8 cellular contexts compared by ENCODE assay signal in the genomic region with DNA sequence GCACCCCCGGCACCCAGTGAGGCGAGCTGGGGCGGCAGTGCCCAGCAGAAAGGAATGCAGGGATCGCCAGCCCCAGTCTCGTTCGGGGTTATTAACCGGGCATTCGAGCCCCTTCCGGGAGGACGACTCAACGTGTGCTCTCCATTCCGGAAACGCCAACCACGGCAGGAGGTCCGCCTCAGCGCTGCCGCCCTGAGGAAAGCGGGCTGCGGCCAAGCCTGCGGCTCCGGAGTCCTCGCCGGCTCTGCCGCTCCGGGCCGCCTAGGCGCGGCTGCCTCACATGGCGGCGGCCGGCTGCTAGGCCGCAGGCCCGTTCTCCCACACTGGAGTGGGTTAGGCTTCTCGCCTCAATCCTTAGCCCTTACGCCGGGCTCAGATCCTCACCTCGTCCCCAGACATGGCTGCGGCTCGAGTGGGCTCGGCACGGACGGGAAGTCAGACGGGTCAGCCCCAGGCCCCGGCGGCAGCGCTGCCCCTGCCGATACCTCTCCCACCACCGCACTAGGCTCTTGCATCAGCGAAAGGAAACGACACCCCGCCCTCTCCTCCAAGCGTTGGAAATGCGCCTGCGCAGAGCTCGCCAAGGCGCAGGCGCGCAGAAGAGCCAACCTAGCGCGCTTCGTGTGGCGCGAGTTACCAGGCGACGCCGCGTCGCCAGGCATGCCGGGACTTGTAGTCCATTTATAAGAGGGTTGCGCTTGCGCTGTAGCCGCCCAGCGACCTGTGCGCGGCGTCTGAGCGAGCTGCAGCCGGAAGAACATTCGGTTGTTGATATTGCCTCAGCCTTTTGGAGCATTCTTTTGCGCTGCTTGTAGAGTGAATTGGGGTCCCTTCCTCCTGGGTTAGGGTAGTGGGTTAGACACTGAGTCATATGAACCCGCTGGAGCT. TPM values are rescaled to one million over a fixed set of nuclear protein-coding genes. Genes with fewer than 3 reads are reported as not detected.
DNase-seq lines count a peak whose midpoint lies in the region; ATAC-seq and TF ChIP-seq lines count a peak whose summit lies in the region.

A gene with protein sequence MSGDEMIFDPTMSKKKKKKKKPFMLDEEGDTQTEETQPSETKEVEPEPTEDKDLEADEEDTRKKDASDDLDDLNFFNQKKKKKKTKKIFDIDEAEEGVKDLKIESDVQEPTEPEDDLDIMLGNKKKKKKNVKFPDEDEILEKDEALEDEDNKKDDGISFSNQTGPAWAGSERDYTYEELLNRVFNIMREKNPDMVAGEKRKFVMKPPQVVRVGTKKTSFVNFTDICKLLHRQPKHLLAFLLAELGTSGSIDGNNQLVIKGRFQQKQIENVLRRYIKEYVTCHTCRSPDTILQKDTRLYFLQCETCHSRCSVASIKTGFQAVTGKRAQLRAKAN (minus strand): TSS at position 532 of the 888 bp plus-strand sequence. CDS start 133 bp downstream, at position 399.

- peaks cover 4% of the 10 kb centered on the region for H3K36me3 ChIP-seq in CD8-positive, alpha-beta T cell (ENCODE audit: insufficient read depth, low read length)
- H3K36me3 ChIP-seq in lower lobe of right lung, result peaks cover 21% of the 10 kb centered on the region

- H3K27ac ChIP-seq in CD8-positive, alpha-beta T cell (ENCODE audit: low read depth, low read length), result peak within 1 kb of the TSS; percentile 89
- peak within 1 kb of the TSS; percentile 99 for H3K27ac ChIP-seq in lower lobe of right lung

- H3K27me3 ChIP-seq in CD8-positive, alpha-beta T cell (ENCODE audit: insufficient read depth, low read length), result no peaks in the 10 kb centered on the region
- no peaks in the 10 kb centered on the region for H3K27me3 ChIP-seq in lower lobe of right lung (ENCODE audit: low read depth)

- peak; percentile 89 for ATAC-seq in CD8-positive, alpha-beta T cell
- ATAC-seq in GM19467 (IDR thresholded peaks at IDR 0.05; ENCODE audit: unreplicated experiment) (peak; percentile 90), lower lobe of right lung (peak; percentile 97)

- no peaks in the 10 kb centered on the region for H3K9me3 ChIP-seq in CD8-positive, alpha-beta T cell (ENCODE audit: low read length)
- no peaks in the 10 kb centered on the region for H3K9me3 ChIP-seq in lower lobe of right lung

- peaks cover 34% of the 10 kb centered on the region for H3K4me1 ChIP-seq in CD8-positive, alpha-beta T cell (ENCODE audit: insufficient read depth, low read length)
- H3K4me1 ChIP-seq in lower lobe of right lung, result peaks cover 47% of the 10 kb centered on the region

- POLR2A ChIA-PET in CD8-positive, alpha-beta T cell (lab: Charles Lee), result interaction anchor here (0.6 to 3.2 kb wide), 22 partner anchors 10 to 1844 kb away, joined by 3 to 31 read pairs (median 3); partner anchors contain the start of genes AHCY, CBFA2T2, CHMP4B and DYNLRB1

- peak; percentile 91 to 97 (median 94) for DNase-seq in CD8-positive, alpha-beta T cell
- DNase-seq in HS-27A (ENCODE audit: low read depth) (peak; percentile 98), NK-92 (lab: John Stamatoyannopoulos, UW; ENCODE audit: unreplicated experiment) (peak; percentile 73), lower lobe of right lung (peak; percentile 98)
- peak; percentile 85 to 87 for DNase-seq in activated CD8-positive, alpha-beta memory T cell treated with anti-CD3 and anti-CD28 coated beads for 1 hour (ENCODE audit: extremely low read depth in 1 of 2, low read depth in 1 of 2)
- DNase-seq in effector CD4-positive, alpha-beta T cell, result peak; percentile 93
- DNase-seq in stimulated activated CD4-positive, alpha-beta T cell treated with anti-CD3 and anti-CD28 coated beads, TNF-alpha, amount 100 ng/mL, for 24 hours (ENCODE audit: low read depth in 3 of 3), result peak; percentile 88 to 92 (median 88)

- intact Hi-C loops in CD8-positive, alpha-beta T cell (cut with DNase I, micrococcal nuclease), result loop anchor here (1.0 to 10.0 kb wide), 14 partner anchors 119 to 1755 kb away; partner anchors contain the start of genes AHCY (in 2 of the 2), CHMP4B (in 2 of the 2), RALY (in 2 of the 2) and ASXL1 (in 1 of the 2)
- intact Hi-C loops in lower lobe of right lung (cut with DNase I), result no loop called here

- CTCF ChIA-PET in CD8-positive, alpha-beta T cell (lab: Charles Lee), result interaction anchor here (0.8 to 2.2 kb wide), 4 partner anchors 17 to 1843 kb away, joined by 3 to 8 read pairs (median 4); partner anchors contain the start of genes RALY and SCAND1

- no peaks in the 10 kb centered on the region for H3K27me3 Mint-ChIP-seq in CD8-positive, alpha-beta T cell (ENCODE audit: low read depth)

- peak within 1 kb of the TSS; percentile 96 for H3K4me3 Mint-ChIP-seq in CD8-positive, alpha-beta T cell

- peak within 1 kb of the TSS; percentile 81 for H3K4me3 ChIP-seq in CD8-positive, alpha-beta T cell (ENCODE audit: low read depth, low read length)
- peak within 1 kb of the TSS; percentile 96 for H3K4me3 ChIP-seq in lower lobe of right lung

- no peaks in the 10 kb centered on the region for H3K9me3 Mint-ChIP-seq in CD8-positive, alpha-beta T cell

- peaks cover 36% of the 10 kb centered on the region for H3K36me3 Mint-ChIP-seq in CD8-positive, alpha-beta T cell

- TF ChIP-seq CTCF in CD8-positive, alpha-beta T cell (IDR thresholded peaks at IDR 0.05), result no peak
- no peak for TF ChIP-seq CTCF in lower lobe of right lung (IDR thresholded peaks at IDR 0.05)

- peak within 1 kb of the TSS; percentile 98 for H3K27ac Mint-ChIP-seq in CD8-positive, alpha-beta T cell

- H3K4me1 Mint-ChIP-seq in CD8-positive, alpha-beta T cell (ENCODE audit: low read depth), result peaks cover 42% of the 10 kb centered on the region

RNA-seq across cellular contexts. Expression of the gene that starts here (rescaled TPM):
- 10 to 100 TPM; 19.4 to 19.6 TPM for total RNA-seq in CD8-positive, alpha-beta T cell
- 50.3 TPM for total RNA-seq in lower lobe of right lung

Comparison
In these comparisons a context has a peak if more than half of its experiments do, and no peak if none do; other contexts are left out.
1. Peak in every context shown above with its lines: DNase-seq, ATAC-seq, H3K4me3 ChIP-seq and H3K27ac ChIP-seq.